In the genomic region with DNA sequence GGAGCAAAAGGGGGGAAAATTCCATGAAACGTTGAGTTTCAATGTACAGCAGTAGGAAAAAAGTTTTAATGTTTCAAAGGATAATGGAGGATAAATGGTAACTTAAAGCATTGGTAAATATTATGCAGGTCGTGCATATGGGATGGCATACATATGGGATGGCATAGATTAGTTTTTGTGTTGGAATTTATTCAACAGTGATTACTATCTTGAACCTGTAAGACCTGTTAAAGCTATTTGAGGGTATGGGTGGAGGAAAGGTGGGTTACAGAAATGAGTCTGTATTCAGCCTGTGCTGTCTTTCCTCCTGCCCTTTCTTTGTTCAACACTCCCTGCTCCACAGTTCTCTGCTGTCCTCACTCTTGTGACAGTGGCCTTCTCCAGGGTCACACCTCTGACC, we compare ENCODE assay signal across 2 cellular contexts.
TF ChIP-seq lines count a peak whose summit lies in the region.

No MANE protein-coding gene starts in this region.

TF ChIP-seq in SK-N-SH, 30 proteins besides CTCF, POLR2A, EP300 and RAD21:
- TF ChIP-seq, protein P1, sequence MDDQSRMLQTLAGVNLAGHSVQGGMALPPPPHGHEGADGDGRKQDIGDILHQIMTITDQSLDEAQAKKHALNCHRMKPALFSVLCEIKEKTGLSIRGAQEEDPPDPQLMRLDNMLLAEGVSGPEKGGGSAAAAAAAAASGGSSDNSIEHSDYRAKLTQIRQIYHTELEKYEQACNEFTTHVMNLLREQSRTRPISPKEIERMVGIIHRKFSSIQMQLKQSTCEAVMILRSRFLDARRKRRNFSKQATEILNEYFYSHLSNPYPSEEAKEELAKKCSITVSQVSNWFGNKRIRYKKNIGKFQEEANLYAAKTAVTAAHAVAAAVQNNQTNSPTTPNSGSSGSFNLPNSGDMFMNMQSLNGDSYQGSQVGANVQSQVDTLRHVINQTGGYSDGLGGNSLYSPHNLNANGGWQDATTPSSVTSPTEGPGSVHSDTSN (IDR thresholded peaks at IDR 0.05) = no peak
- TF ChIP-seq USF1 (IDR thresholded peaks at IDR 0.05; ENCODE audit: borderline replicate concordance, low read depth) (no peak), TAF1 (IDR thresholded peaks at IDR 0.05; ENCODE audit: borderline replicate concordance, low read depth, low read length) (no peak), MEF2A (IDR thresholded peaks at IDR 0.05; ENCODE audit: borderline replicate concordance, low read depth) (no peak), GATA2 (CRISPR knock-in tag; IDR thresholded peaks at IDR 0.05) (no peak), FOXJ3 (CRISPR knock-in tag; IDR thresholded peaks at IDR 0.05) (no peak), TCF12 (IDR thresholded peaks at IDR 0.05) (no peak), CHD2 (IDR thresholded peaks at IDR 0.05; ENCODE audit: low read length, partially characterized antibody) (no peak), MAX (IDR thresholded peaks at IDR 0.05; ENCODE audit: low read depth) (no peak), EZH2phosphoT487 (IDR thresholded peaks at IDR 0.05; ENCODE audit: borderline replicate concordance, low read depth) (no peak), POLR2AphosphoS5 (IDR thresholded peaks at IDR 0.05; ENCODE audit: low read depth, low read length) (no peak), NRF1 (IDR thresholded peaks at IDR 0.05; ENCODE audit: low read depth, low read length) (no peak), FOXM1 (IDR thresholded peaks at IDR 0.05; ENCODE audit: low read depth) (no peak), FOSL2 (IDR thresholded peaks at IDR 0.05; ENCODE audit: borderline replicate concordance, low read depth) (no peak)
TF ChIP-seq in SK-N-SH: peak in this region for 0.

TF ChIP-seq in SK-N-SH treated with all-trans-retinoic acid at 6 μM for 48 hours, 23 proteins besides CTCF, POLR2A, EP300 and RAD21 (continued from another document):
- TF ChIP-seq, protein P2, sequence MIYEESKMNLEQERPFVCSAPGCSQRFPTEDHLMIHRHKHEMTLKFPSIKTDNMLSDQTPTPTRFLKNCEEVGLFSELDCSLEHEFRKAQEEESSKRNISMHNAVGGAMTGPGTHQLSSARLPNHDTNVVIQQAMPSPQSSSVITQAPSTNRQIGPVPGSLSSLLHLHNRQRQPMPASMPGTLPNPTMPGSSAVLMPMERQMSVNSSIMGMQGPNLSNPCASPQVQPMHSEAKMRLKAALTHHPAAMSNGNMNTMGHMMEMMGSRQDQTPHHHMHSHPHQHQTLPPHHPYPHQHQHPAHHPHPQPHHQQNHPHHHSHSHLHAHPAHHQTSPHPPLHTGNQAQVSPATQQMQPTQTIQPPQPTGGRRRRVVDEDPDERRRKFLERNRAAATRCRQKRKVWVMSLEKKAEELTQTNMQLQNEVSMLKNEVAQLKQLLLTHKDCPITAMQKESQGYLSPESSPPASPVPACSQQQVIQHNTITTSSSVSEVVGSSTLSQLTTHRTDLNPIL (CRISPR knock-in tag; IDR thresholded peaks at IDR 0.05; ENCODE audit: low read depth) = no peak
- TF ChIP-seq ARNTL (CRISPR knock-in tag; IDR thresholded peaks at IDR 0.05; ENCODE audit: borderline replicate concordance, low read depth) = no peak
- no peak for TF ChIP-seq TOX (CRISPR knock-in tag; IDR thresholded peaks at IDR 0.05; ENCODE audit: borderline replicate concordance)
- no peak for TF ChIP-seq PPARA (CRISPR knock-in tag; IDR thresholded peaks at IDR 0.05; ENCODE audit: borderline replicate concordance)
- TF ChIP-seq OSR1 (CRISPR knock-in tag; IDR thresholded peaks at IDR 0.05) = no peak
- TF ChIP-seq TSHZ2 (CRISPR knock-in tag; IDR thresholded peaks at IDR 0.05) = no peak
- no peak for TF ChIP-seq ISL1 (CRISPR knock-in tag; IDR thresholded peaks at IDR 0.05)
- no peak for TF ChIP-seq BACH2 (CRISPR knock-in tag; IDR thresholded peaks at IDR 0.05; ENCODE audit: borderline replicate concordance)
- no peak for TF ChIP-seq ZC3H10 (CRISPR knock-in tag; IDR thresholded peaks at IDR 0.05)
- no peak for TF ChIP-seq ZFP3 (CRISPR knock-in tag; IDR thresholded peaks at IDR 0.05)
- TF ChIP-seq, protein P3, sequence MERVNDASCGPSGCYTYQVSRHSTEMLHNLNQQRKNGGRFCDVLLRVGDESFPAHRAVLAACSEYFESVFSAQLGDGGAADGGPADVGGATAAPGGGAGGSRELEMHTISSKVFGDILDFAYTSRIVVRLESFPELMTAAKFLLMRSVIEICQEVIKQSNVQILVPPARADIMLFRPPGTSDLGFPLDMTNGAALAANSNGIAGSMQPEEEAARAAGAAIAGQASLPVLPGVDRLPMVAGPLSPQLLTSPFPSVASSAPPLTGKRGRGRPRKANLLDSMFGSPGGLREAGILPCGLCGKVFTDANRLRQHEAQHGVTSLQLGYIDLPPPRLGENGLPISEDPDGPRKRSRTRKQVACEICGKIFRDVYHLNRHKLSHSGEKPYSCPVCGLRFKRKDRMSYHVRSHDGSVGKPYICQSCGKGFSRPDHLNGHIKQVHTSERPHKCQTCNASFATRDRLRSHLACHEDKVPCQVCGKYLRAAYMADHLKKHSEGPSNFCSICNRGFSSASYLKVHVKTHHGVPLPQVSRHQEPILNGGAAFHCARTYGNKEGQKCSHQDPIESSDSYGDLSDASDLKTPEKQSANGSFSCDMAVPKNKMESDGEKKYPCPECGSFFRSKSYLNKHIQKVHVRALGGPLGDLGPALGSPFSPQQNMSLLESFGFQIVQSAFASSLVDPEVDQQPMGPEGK (CRISPR knock-in tag; IDR thresholded peaks at IDR 0.05; ENCODE audit: borderline replicate concordance) = no peak
- no peak for TF ChIP-seq ZNF70 (CRISPR knock-in tag; IDR thresholded peaks at IDR 0.05)
- TF ChIP-seq CSDC2 (CRISPR knock-in tag; IDR thresholded peaks at IDR 0.05) = no peak
- no peak for TF ChIP-seq SNAI2 (CRISPR knock-in tag; IDR thresholded peaks at IDR 0.05)
- TF ChIP-seq GLIS3 (CRISPR knock-in tag; IDR thresholded peaks at IDR 0.05) = no peak
- TF ChIP-seq, protein P4, sequence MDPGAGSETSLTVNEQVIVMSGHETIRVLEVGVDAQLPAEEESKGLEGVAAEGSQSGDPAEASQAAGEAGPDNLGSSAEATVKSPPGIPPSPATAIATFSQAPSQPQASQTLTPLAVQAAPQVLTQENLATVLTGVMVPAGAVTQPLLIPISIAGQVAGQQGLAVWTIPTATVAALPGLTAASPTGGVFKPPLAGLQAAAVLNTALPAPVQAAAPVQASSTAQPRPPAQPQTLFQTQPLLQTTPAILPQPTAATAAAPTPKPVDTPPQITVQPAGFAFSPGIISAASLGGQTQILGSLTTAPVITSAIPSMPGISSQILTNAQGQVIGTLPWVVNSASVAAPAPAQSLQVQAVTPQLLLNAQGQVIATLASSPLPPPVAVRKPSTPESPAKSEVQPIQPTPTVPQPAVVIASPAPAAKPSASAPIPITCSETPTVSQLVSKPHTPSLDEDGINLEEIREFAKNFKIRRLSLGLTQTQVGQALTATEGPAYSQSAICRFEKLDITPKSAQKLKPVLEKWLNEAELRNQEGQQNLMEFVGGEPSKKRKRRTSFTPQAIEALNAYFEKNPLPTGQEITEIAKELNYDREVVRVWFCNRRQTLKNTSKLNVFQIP (CRISPR knock-in tag; IDR thresholded peaks at IDR 0.05; ENCODE audit: borderline replicate concordance, low read depth) = no peak
TF ChIP-seq in SK-N-SH treated with all-trans-retinoic acid at 6 μM for 48 hours: peak in this region for 0.
